In the genomic region with DNA sequence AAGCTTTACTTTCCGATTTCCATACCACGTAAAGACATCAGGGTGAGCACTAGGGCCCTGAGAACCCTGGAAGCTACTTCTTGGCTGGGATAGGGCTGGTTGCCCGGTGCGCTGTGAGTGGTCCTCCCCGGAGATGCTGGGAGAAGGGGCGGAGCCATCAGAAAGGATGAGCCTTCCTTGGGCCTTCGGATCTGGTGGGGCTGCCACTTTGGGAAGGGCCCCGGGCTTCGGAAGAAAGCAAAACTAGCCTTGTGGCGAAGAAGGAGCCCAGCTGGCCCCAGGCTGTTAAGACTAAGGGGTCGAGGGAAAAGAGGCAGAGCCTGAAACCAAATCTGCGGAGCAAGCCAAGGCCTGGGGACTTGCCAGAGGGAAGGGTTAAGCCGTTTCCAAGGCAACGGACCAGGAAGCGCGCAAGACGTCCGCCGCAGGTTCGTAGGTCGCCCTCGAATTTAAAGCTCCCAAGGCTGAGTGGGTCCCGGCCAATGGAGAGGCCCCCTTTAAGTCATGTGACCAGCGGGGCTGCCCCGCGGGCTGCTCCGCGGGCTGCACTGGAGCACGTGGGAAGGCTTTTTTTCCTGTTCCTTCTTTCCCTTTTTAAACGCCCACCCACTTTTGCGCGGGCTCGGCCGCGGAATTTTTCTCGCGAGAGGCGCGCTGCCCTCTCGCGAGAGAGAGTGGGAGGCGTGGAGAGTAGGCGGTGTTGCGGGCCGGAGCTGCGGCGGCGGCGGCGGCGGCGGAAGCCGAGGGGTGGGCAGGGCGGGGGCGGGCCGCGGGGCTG, we compare ENCODE assay signal across 8 cellular contexts. TPM values are rescaled to one million over a fixed set of nuclear protein-coding genes. Genes with fewer than 3 reads are reported as not detected.
A peak's percentile ranks its signal among the peaks of the same experiment; 100 is the strongest.
DNase-seq lines count a peak whose midpoint lies in the region; ATAC-seq and TF ChIP-seq lines count a peak whose summit lies in the region.

No MANE protein-coding gene starts in this region.

- peak overlapping the region; percentile 88 for H3K27ac ChIP-seq in RWPE1

- H3K27me3 Mint-ChIP-seq in natural killer cell (ENCODE audit: low read depth in 2 of 2): peaks cover 8 to 9% of the 10 kb centered on the region in 2 donors

- POLR2A ChIA-PET in RWPE1 (lab: Yijun Ruan, JAX; ENCODE audit: low non-redundant PET): interaction anchor here (0.6 kb wide), 1 partner anchor 165 kb away, joined by 3 read pairs; no protein-coding TSS in a partner anchor

- no peaks in the 10 kb centered on the region for H3K36me3 Mint-ChIP-seq in natural killer cell

- CTCF ChIA-PET in RWPE1 (lab: Yijun Ruan, JAX): interaction anchor here (0.6 kb wide), 2 partner anchors 21 to 118 kb away, joined by 3 read pairs; no protein-coding TSS in a partner anchor

- peak; percentile 99 for DNase-seq in EL
- peak; percentile 93 for DNase-seq in H4 (ENCODE audit: low spot score)
- peak; percentile 89 for DNase-seq in LNCaP clone FGC (ENCODE audit: low read depth)
- DNase-seq in RWPE1 (ENCODE audit: low spot score): peak; percentile 97
- DNase-seq in activated T-helper 9 cell treated with anti-CD3 and anti-CD28 coated beads, Interleukin-2, amount 50 U/mL, for 16 hours (ENCODE audit: low read depth): peak; percentile 88
- peak; percentile 99 for DNase-seq in fibroblast of pulmonary artery (ENCODE audit: low read depth)
- DNase-seq in natural killer cell: peak; percentile 86
- peak; percentile 86 to 94 (median 93) for DNase-seq in stimulated activated naive CD4-positive, alpha-beta T cell (lab: John Stamatoyannopoulos, UW)

- peak; percentile 84 to 93 (median 90) for ATAC-seq in natural killer cell

- H3K9me3 Mint-ChIP-seq in natural killer cell: no peaks in the 10 kb centered on the region

- H3K4me1 Mint-ChIP-seq in natural killer cell: peaks cover 43 to 48% of the 10 kb centered on the region in 2 donors

- intact Hi-C loops in natural killer cell (cut with micrococcal nuclease): loop anchor here (2.0 to 5.0 kb wide), 2 partner anchors 106 to 121 kb away; no protein-coding TSS in a partner anchor

- H3K4me3 ChIP-seq in LNCaP clone FGC (ENCODE audit: low read depth, low read length) (peak overlapping the region; percentile 81), fibroblast of pulmonary artery (replicated peaks; ENCODE audit: low read depth, low read length) (peak overlapping the region; percentile 83)

- peak overlapping the region; percentile 98 for H3K4me3 Mint-ChIP-seq in natural killer cell

- TF ChIP-seq CTCF in LNCaP clone FGC (IDR thresholded peaks at IDR 0.05; ENCODE audit: control insufficient read depth, extremely low read depth, insufficient read depth): no peak
- no peak for TF ChIP-seq CTCF in RWPE1 (conservative IDR thresholded peaks at IDR 0.05; ENCODE audit: low read depth)
- TF ChIP-seq CTCF in fibroblast of pulmonary artery (IDR thresholded peaks at IDR 0.05; ENCODE audit: low read length, missing control alignments): no peak
- no peak for TF ChIP-seq CTCF in natural killer cell (IDR thresholded peaks at IDR 0.05)

- peak overlapping the region; percentile 95 for H3K27ac Mint-ChIP-seq in natural killer cell

RNA-seq across cellular contexts. Expression of a gene that starts 0.4 kb away (rescaled TPM):
- total RNA-seq in H4 (2014; rRNA removed; shearing (Covaris generic)): 7.4 and 11.2 TPM in 2 replicates
- total RNA-seq in natural killer cell: 10 to 100 TPM; 23.6 to 31.9 (median 26.8) TPM

Comparison
In these comparisons a context has a peak if more than half of its experiments do, and no peak if none do; other contexts are left out.
1. Peak in every context shown above with its lines: DNase-seq, ATAC-seq, H3K4me3 ChIP-seq and H3K27ac ChIP-seq.